Comparison of ENCODE assay signal across 17 cellular contexts in genomic region chr1:154000420-154000819, GRCh38. TPM values are rescaled to one million over a fixed set of nuclear protein-coding genes. Genes with fewer than 3 reads are reported as not detected.
"Had no signal": no experiment of that assay in that cellular context is flagged by ENCODE, and none has a peak within 500 bp of the region (broad histone marks: within the 10 kb centered on the region; RNA-seq: fewer than 3 reads in every experiment).

No MANE protein-coding gene starts in this region.

- H3K4me3 Mint-ChIP-seq: endodermal cell; naive thymus-derived CD4-positive, alpha-beta T cell; nephron progenitor cell; stimulated activated memory B cell treated with anti-CD40 and anti-IgM and Interleukin-4, amounts not matched to agents 10 μg/mL and 1 μg/mL and 100 μg/mL, for 72 hours; stimulated activated naive CD8-positive, alpha-beta T cell treated with anti-CD3 and anti-CD28 coated beads, Interleukin-15, Interleukin-2, amounts not matched to agents 100 ng/mL and 50 ng/mL, for 24 hours had no signal

- H3K4me3 ChIP-seq: coronary artery, heart left ventricle, spleen, thoracic aorta, transverse colon had no signal

- H3K27ac ChIP-seq: coronary artery, heart left ventricle, spleen, thoracic aorta, transverse colon had no signal

- H3K4me1 ChIP-seq: heart left ventricle, spleen, transverse colon had no signal

- H3K27me3 Mint-ChIP-seq: naive thymus-derived CD4-positive, alpha-beta T cell; stimulated activated memory B cell treated with anti-CD40 and anti-IgM and Interleukin-4, amounts not matched to agents 10 μg/mL and 1 μg/mL and 100 μg/mL, for 72 hours; stimulated activated naive CD8-positive, alpha-beta T cell treated with anti-CD3 and anti-CD28 coated beads, Interleukin-15, Interleukin-2, amounts not matched to agents 100 ng/mL and 50 ng/mL, for 24 hours had no signal

- H3K27me3 ChIP-seq: heart left ventricle, spleen, transverse colon had no signal

- DNase-seq: effector CD4-positive, alpha-beta T cell; endodermal cell; heart left ventricle; hypothalamus; kidney glomerular epithelial cell; mesendoderm; naive thymus-derived CD4-positive, alpha-beta T cell; nephron progenitor cell; spleen; stimulated activated CD4-positive, alpha-beta T cell treated with anti-CD3 and anti-CD28 coated beads, Interleukin-15, amount 100 ng/mL, for 24 hours; stimulated activated CD4-positive, alpha-beta T cell treated with anti-CD3 and anti-CD28 coated beads, Interleukin-1b, Interleukin-23, amount 100 ng/mL, for 48 hours; stimulated activated CD4-positive, alpha-beta T cell treated with anti-CD3 and anti-CD28 coated beads, Interleukin-4, amount 100 ng/mL, for 24 hours; transverse colon had no signal

- H3K36me3 ChIP-seq: thoracic aorta, transverse colon had no signal

- H3K9me3 Mint-ChIP-seq: naive thymus-derived CD4-positive, alpha-beta T cell; nephron progenitor cell; stimulated activated memory B cell treated with anti-CD40 and anti-IgM and Interleukin-4, amounts not matched to agents 10 μg/mL and 1 μg/mL and 100 μg/mL, for 72 hours; stimulated activated naive CD8-positive, alpha-beta T cell treated with anti-CD3 and anti-CD28 coated beads, Interleukin-15, Interleukin-2, amounts not matched to agents 100 ng/mL and 50 ng/mL, for 24 hours had no signal

- H3K27ac Mint-ChIP-seq: endodermal cell; naive thymus-derived CD4-positive, alpha-beta T cell; nephron progenitor cell; stimulated activated memory B cell treated with anti-CD40 and anti-IgM and Interleukin-4, amounts not matched to agents 10 μg/mL and 1 μg/mL and 100 μg/mL, for 72 hours; stimulated activated naive CD8-positive, alpha-beta T cell treated with anti-CD3 and anti-CD28 coated beads, Interleukin-15, Interleukin-2, amounts not matched to agents 100 ng/mL and 50 ng/mL, for 24 hours had no signal

- H3K9me3 ChIP-seq: heart left ventricle, spleen, thoracic aorta, transverse colon had no signal

- H3K4me1 Mint-ChIP-seq: endodermal cell; nephron progenitor cell; stimulated activated memory B cell treated with anti-CD40 and anti-IgM and Interleukin-4, amounts not matched to agents 10 μg/mL and 1 μg/mL and 100 μg/mL, for 72 hours had no signal

RNA-seq across cellular contexts. Expression of gene RAB13, which starts 14.3 kb away (rescaled TPM):
- polyA plus RNA-seq: naive thymus-derived CD4-positive, alpha-beta T cell had no signal
